In the genomic region with DNA sequence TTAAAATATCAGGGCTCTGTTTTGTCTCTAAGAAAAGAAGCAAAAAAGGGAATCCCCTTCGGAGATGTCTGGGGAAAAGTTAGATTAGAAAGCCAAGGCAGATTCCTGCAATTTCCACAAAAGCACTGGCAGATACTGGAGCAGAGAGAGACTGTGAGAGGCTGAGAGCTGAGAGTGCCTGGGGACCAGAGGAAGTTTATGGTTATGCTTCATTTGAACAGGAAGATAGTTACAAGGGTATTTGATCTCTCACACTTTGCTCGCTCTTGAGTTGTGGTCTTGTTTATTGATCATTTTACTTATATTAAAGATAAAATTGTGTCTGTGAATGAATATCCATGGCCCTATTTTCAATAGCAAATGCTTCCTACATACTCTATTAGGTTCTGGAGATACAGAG, we compare ENCODE assay signal across 32 cellular contexts. TPM values are rescaled to one million over a fixed set of nuclear protein-coding genes. Genes with fewer than 3 reads are reported as not detected.
"Had no signal": no experiment of that assay in that cellular context is flagged by ENCODE, and none has a peak within 500 bp of the region (broad histone marks: within the 10 kb centered on the region; RNA-seq: fewer than 3 reads in every experiment).

No MANE protein-coding gene starts in this region.

- H3K4me1 ChIP-seq: ascending aorta, Peyer's patch, SJSA1 had no signal

- H3K36me3 Mint-ChIP-seq: activated naive CD4-positive, alpha-beta T cell treated with anti-CD3 and anti-CD28 coated beads, Interleukin-2, amount 50 U/mL, for 24 hours; activated naive CD8-positive, alpha-beta T cell treated with anti-CD3 and anti-CD28 coated beads, Interleukin-2, amount 10 ng/mL, durations not matched to agents 7 days and 5 days had no signal

- DNase-seq: activated CD4-positive, alpha-beta T cell treated with anti-CD3 and anti-CD28 coated beads for 36 hours; activated CD4-positive, alpha-beta T cell treated with anti-CD3 and anti-CD28 coated beads, Interleukin-2, amount 10 ng/mL, durations not matched to agents 7 days and 5 days; activated CD4-positive, alpha-beta T cell treated with anti-CD3 and anti-CD28 coated beads, Interleukin-2, amount 50 U/mL, for 48 hours; activated CD8-positive, alpha-beta T cell treated with anti-CD3 and anti-CD28 coated beads, Interleukin-2, amount 10 ng/mL, durations not matched to agents 7 days and 5 days; activated gamma-delta T cell; activated naive CD4-positive, alpha-beta T cell treated with Interleukin-2 at 50 U/mL for 16 hours; activated naive CD8-positive, alpha-beta T cell treated with anti-CD3 and anti-CD28 coated beads, Interleukin-2, amount 10 ng/mL, durations not matched to agents 7 days and 5 days; activated T-cell treated with anti-CD3 and anti-CD28 coated beads, Interleukin-2, amount 50 U/mL, for 24 hours; amygdala; NCI-H1092 treated with DMSO at 0.1 percent for 48 hours; NCI-H1417; NCI-H146; NCI-H187; NCI-H2029 treated with DMSO at 0.1 percent for 48 hours; NCI-H2107; NCI-H226; NCI-H524 treated with DMSO at 0.1 percent for 48 hours; PC-3; Peyer's patch; SHP77 treated with DMSO at 0.1 percent for 48 hours had no signal

- H3K4me1 Mint-ChIP-seq: activated CD4-positive, alpha-beta T cell treated with anti-CD3 and anti-CD28 coated beads, Interleukin-2, amount 10 ng/mL, durations not matched to agents 7 days and 5 days; activated naive CD8-positive, alpha-beta T cell treated with anti-CD3 and anti-CD28 coated beads, Interleukin-2, amount 10 ng/mL, durations not matched to agents 7 days and 5 days; central memory CD8-positive, alpha-beta T cell had no signal

- H3K9me3 Mint-ChIP-seq: activated T-cell treated with anti-CD3 and anti-CD28 coated beads, Interleukin-2, amount 50 U/mL, for 24 hours; activated T-helper 2 cell treated with anti-CD3 and anti-CD28 coated beads, Interferon-gamma antibody, Interleukin-2, Interleukin-4, amounts not matched to agents 10 μg/mL and 5 μg/mL and 100 μg/mL, durations not matched to agents 14 hours and 24 hours and 36 hours; T-helper 2 cell treated with Interferon-gamma antibody and Interleukin-4, amounts not matched to agents 5 μg/mL and 100 μg/mL, for 36 hours had no signal

- H3K27ac ChIP-seq: ascending aorta, cardiac muscle cell, KMS-11, Peyer's patch, SJSA1 had no signal

- H3K36me3 ChIP-seq: ascending aorta, cardiac muscle cell, Peyer's patch, SJSA1 had no signal

- H3K27me3 ChIP-seq: ascending aorta, cardiac muscle cell, Peyer's patch, SJSA1 had no signal

- H3K27me3 Mint-ChIP-seq: activated naive CD8-positive, alpha-beta T cell treated with anti-CD3 and anti-CD28 coated beads, Interleukin-2, amount 10 ng/mL, durations not matched to agents 7 days and 5 days; activated T-cell treated with anti-CD3 and anti-CD28 coated beads, Interleukin-2, amount 50 U/mL, for 24 hours had no signal

- H3K4me2 ChIP-seq: KMS-11 had no signal

- ATAC-seq: activated CD4-positive, alpha-beta T cell treated with anti-CD3 and anti-CD28 coated beads for 36 hours; activated CD4-positive, CD25-positive, alpha-beta regulatory T cell treated with anti-CD3 and anti-CD28 coated beads, Interleukin-2, amount 50 U/mL, for 24 hours; activated CD8-positive, alpha-beta T cell treated with anti-CD3 and anti-CD28 coated beads, Interleukin-2, amount 10 ng/mL, durations not matched to agents 7 days and 5 days; PC-3; SK-N-SH treated with all-trans-retinoic acid at 6 μM for 48 hours had no signal

- H3K9me3 ChIP-seq: ascending aorta, Peyer's patch, SJSA1 had no signal

- H3K9ac ChIP-seq: KMS-11 had no signal

- H3K4me3 ChIP-seq: ascending aorta, cardiac muscle cell, Peyer's patch, SJSA1 had no signal

- H3K27ac Mint-ChIP-seq: activated CD4-positive, alpha-beta T cell treated with anti-CD3 and anti-CD28 coated beads for 36 hours; activated CD4-positive, alpha-beta T cell treated with anti-CD3 and anti-CD28 coated beads, Interleukin-2, amount 10 ng/mL, durations not matched to agents 7 days and 5 days; activated CD8-positive, alpha-beta T cell treated with anti-CD3 and anti-CD28 coated beads, Interleukin-2, amount 10 ng/mL, durations not matched to agents 7 days and 5 days; activated naive CD4-positive, alpha-beta T cell treated with anti-CD3 and anti-CD28 coated beads, Interleukin-2, amount 50 U/mL, for 24 hours; activated naive CD8-positive, alpha-beta T cell treated with anti-CD3 and anti-CD28 coated beads, Interleukin-2, amount 10 ng/mL, durations not matched to agents 7 days and 5 days; activated T-cell treated with anti-CD3 and anti-CD28 coated beads, Interleukin-2, amount 50 U/mL, for 24 hours; activated T-helper 2 cell treated with anti-CD3 and anti-CD28 coated beads, Interferon-gamma antibody, Interleukin-2, Interleukin-4, amounts not matched to agents 10 μg/mL and 5 μg/mL and 100 μg/mL, durations not matched to agents 14 hours and 24 hours and 36 hours; T-helper 2 cell treated with Interferon-gamma antibody and Interleukin-4, amounts not matched to agents 5 μg/mL and 100 μg/mL, for 36 hours had no signal

- H3K4me3 Mint-ChIP-seq: activated CD4-positive, alpha-beta T cell treated with anti-CD3 and anti-CD28 coated beads for 36 hours; activated CD4-positive, alpha-beta T cell treated with anti-CD3 and anti-CD28 coated beads, Interleukin-2, amount 10 ng/mL, durations not matched to agents 7 days and 5 days; activated CD8-positive, alpha-beta T cell treated with anti-CD3 and anti-CD28 coated beads, Interleukin-2, amount 10 ng/mL, durations not matched to agents 7 days and 5 days; activated naive CD4-positive, alpha-beta T cell treated with anti-CD3 and anti-CD28 coated beads, Interleukin-2, amount 50 U/mL, for 24 hours; activated naive CD8-positive, alpha-beta T cell treated with anti-CD3 and anti-CD28 coated beads, Interleukin-2, amount 10 ng/mL, durations not matched to agents 7 days and 5 days; activated T-cell treated with anti-CD3 and anti-CD28 coated beads, Interleukin-2, amount 50 U/mL, for 24 hours; central memory CD8-positive, alpha-beta T cell; T-helper 2 cell treated with Interferon-gamma antibody and Interleukin-4, amounts not matched to agents 5 μg/mL and 100 μg/mL, for 36 hours had no signal

RNA-seq across cellular contexts. Expression of a gene that starts 32.8 kb away (rescaled TPM):
- total RNA-seq: activated CD4-positive, alpha-beta T cell treated with anti-CD3 and anti-CD28 coated beads for 36 hours; activated CD4-positive, alpha-beta T cell treated with anti-CD3 and anti-CD28 coated beads, Interleukin-2, amount 10 ng/mL, durations not matched to agents 7 days and 5 days; activated CD8-positive, alpha-beta T cell treated with anti-CD3 and anti-CD28 coated beads, Interleukin-2, amount 10 ng/mL, durations not matched to agents 7 days and 5 days; activated naive CD8-positive, alpha-beta T cell treated with anti-CD3 and anti-CD28 coated beads, Interleukin-2, amount 10 ng/mL, durations not matched to agents 7 days and 5 days; activated T-helper 2 cell treated with anti-CD3 and anti-CD28 coated beads, Interferon-gamma antibody, Interleukin-2, Interleukin-4, amounts not matched to agents 10 μg/mL and 5 μg/mL and 100 μg/mL, durations not matched to agents 14 hours and 24 hours and 36 hours; ascending aorta; cardiac muscle cell; LHCN-M2; PC-3; Peyer's patch; SJSA1; T-helper 1 cell treated with Interleukin-12 subunit alpha and Interleukin-12 subunit beta and Interleukin-4 antibody, amounts not matched to agents 30 ng/mL and 1 ng/mL, for 36 hours had no signal
- polyA plus RNA-seq: cardiac muscle cell had no signal
